18 cellular contexts compared by ENCODE assay signal in the genomic region with DNA sequence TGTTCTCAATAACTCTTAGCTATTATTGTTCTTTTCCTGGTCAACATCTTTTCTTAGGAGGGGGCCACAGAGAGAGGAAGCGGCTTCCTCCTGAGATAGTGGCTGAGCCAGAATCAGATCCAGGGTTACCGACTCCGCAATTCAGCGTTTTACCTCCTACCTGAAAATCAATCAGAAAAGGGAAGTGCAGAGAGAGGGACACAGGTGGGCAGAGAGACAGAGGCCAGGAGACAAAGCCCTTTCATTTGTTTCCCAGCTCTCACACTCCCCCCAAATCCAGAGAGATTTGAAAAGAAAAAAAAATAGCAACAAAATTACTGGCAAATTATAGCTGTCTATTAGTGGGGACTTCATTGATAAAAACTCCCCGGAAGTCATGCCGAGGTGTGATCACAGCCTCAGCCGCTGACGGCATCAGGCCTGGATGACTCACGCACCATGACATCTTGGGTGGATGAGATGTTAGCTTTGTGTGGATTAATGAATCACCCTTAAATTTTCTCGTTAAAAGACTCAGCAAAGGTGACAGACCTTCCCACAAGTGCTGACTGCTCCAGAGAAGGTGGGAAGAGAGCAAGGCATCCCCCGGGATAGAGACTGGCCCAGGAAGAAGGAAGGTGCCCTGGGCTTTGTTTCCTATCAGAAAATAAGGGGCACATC.
A peak's percentile ranks its signal among the peaks of the same experiment; 100 is the strongest.
DNase-seq lines count a peak whose midpoint lies in the region; ATAC-seq, FAIRE-seq and TF ChIP-seq lines count a peak whose summit lies in the region.
"Had no signal": no experiment of that assay in that cellular context is flagged by ENCODE, and none has a peak within 500 bp of the region (broad histone marks: within the 10 kb centered on the region; RNA-seq: fewer than 3 reads in every experiment).

No MANE protein-coding gene starts in this region.

- DNase-seq in A172 (ENCODE audit: low spot score) (peak; percentile 84), H4 (ENCODE audit: low spot score) (peak; percentile 46), RCC 7860 (ENCODE audit: low spot score) (peak; percentile 52), epithelial cell of proximal tubule (ENCODE audit: low read depth) (peak; percentile 9), BE2C (no peak), GM19238 (ENCODE audit: insufficient read length, low spot score) (no peak)
- DNase-seq: activated naive CD4-positive, alpha-beta T cell; foreskin fibroblast; lower lobe of right lung; NCI-H1417 treated with DMSO at 0.1 percent for 48 hours; OCI-M1; right lobe of liver; stimulated activated CD4-positive, alpha-beta T cell treated with anti-CD3 and anti-CD28 coated beads, Interleukin-2, amount 100 ng/mL, for 48 hours; thyroid gland; WERI-Rb-1 had no signal

- no peaks in the 10 kb centered on the region for H3K9me3 ChIP-seq in BE2C
- H3K9me3 ChIP-seq: lower lobe of right lung, right lobe of liver, thyroid gland had no signal

- H3K4me3 ChIP-seq in epithelial cell of proximal tubule (ENCODE audit: low read depth, low read length) (no peak overlapping the region), BE2C (ENCODE audit: low read depth, low read length) (no peak overlapping the region)
- H3K4me3 ChIP-seq: lower lobe of right lung, right lobe of liver, thyroid gland had no signal

- ATAC-seq in HG03097 (IDR thresholded peaks at IDR 0.05; ENCODE audit: low FRiP score, unreplicated experiment) (no peak), HG02642 (IDR thresholded peaks at IDR 0.05; ENCODE audit: poor library complexity, unreplicated experiment) (no peak)
- ATAC-seq: lower lobe of right lung had no signal

- no peaks in the 10 kb centered on the region for H3K4me1 ChIP-seq in BE2C
- H3K4me1 ChIP-seq: lower lobe of right lung, right lobe of liver, thyroid gland had no signal

- no peaks in the 10 kb centered on the region for H3K36me3 ChIP-seq in BE2C
- H3K36me3 ChIP-seq: lower lobe of right lung, right lobe of liver, thyroid gland, WERI-Rb-1 had no signal

- no peak for TF ChIP-seq CTCF in epithelial cell of proximal tubule (conservative IDR thresholded peaks at IDR 0.05; ENCODE audit: low read depth, low read length)
- TF ChIP-seq CTCF in BE2C (IDR thresholded peaks at IDR 0.05; ENCODE audit: low read depth, low read length), result no peak

- no peaks in the 10 kb centered on the region for H3K27me3 ChIP-seq in BE2C
- H3K27me3 ChIP-seq: right lobe of liver, thyroid gland had no signal

- FAIRE-seq in RCC 7860 (lab: Jason Lieb, UNC), result no peak
- FAIRE-seq: D721Med had no signal

Comparison
In these comparisons a context has a peak if more than half of its experiments do, and no peak if none do; other contexts are left out.
1. DNase-seq: peak in A172 (single experiment), H4 (single experiment), RCC 7860 (single experiment) and epithelial cell of proximal tubule (single experiment); none in BE2C (single experiment) and GM19238 (single experiment).